1 cellular context compared by ENCODE assay signal in the genomic region with DNA sequence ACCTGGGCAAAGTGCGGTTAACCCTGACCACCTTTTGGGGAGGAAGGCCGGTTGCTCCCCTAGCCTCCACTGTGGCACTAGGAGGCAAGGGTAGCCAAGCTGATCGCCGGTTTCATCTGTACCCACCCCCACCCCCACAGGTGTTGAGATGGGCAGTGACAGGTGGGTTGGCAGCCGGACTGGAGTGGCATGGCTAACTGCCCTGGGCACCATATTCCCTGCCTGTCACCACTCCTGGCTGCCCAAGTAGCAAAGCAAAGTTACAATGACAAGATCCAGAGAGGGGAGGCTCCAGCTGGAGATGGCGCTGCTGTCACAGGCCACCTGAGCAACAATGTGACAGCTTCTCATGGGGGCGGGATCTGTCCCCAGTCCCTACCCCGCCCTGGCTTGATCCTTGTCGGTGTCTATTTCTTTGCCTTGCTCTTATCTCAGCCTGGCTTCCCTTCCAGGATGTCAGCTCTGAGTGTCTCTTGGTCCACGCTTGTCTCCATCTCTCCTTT.
TF ChIP-seq lines count a peak whose summit lies in the region.

No MANE protein-coding gene starts in this region.

TF ChIP-seq in GM23338, 12 proteins besides CTCF, POLR2A, EP300 and RAD21:
- TF ChIP-seq, protein P1, sequence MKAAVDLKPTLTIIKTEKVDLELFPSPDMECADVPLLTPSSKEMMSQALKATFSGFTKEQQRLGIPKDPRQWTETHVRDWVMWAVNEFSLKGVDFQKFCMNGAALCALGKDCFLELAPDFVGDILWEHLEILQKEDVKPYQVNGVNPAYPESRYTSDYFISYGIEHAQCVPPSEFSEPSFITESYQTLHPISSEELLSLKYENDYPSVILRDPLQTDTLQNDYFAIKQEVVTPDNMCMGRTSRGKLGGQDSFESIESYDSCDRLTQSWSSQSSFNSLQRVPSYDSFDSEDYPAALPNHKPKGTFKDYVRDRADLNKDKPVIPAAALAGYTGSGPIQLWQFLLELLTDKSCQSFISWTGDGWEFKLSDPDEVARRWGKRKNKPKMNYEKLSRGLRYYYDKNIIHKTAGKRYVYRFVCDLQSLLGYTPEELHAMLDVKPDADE (IDR thresholded peaks at IDR 0.05): no peak
- TF ChIP-seq STAT1 (IDR thresholded peaks at IDR 0.05; ENCODE audit: unreplicated experiment): no peak
- TF ChIP-seq POLR2AphosphoS5 (IDR thresholded peaks at IDR 0.05; ENCODE audit: low read depth): no peak
- TF ChIP-seq ZNF331 (CRISPR knock-in tag; IDR thresholded peaks at IDR 0.05; ENCODE audit: low read depth): no peak
- no peak for TF ChIP-seq EZH2phosphoT487 (IDR thresholded peaks at IDR 0.05; ENCODE audit: unreplicated experiment)
- TF ChIP-seq ZNF462 (CRISPR knock-in tag; IDR thresholded peaks at IDR 0.05): no peak
- TF ChIP-seq JUNB (IDR thresholded peaks at IDR 0.05; ENCODE audit: unreplicated experiment): no peak
- TF ChIP-seq NANOG (IDR thresholded peaks at IDR 0.05; ENCODE audit: borderline replicate concordance): no peak
- TF ChIP-seq, protein P2, sequence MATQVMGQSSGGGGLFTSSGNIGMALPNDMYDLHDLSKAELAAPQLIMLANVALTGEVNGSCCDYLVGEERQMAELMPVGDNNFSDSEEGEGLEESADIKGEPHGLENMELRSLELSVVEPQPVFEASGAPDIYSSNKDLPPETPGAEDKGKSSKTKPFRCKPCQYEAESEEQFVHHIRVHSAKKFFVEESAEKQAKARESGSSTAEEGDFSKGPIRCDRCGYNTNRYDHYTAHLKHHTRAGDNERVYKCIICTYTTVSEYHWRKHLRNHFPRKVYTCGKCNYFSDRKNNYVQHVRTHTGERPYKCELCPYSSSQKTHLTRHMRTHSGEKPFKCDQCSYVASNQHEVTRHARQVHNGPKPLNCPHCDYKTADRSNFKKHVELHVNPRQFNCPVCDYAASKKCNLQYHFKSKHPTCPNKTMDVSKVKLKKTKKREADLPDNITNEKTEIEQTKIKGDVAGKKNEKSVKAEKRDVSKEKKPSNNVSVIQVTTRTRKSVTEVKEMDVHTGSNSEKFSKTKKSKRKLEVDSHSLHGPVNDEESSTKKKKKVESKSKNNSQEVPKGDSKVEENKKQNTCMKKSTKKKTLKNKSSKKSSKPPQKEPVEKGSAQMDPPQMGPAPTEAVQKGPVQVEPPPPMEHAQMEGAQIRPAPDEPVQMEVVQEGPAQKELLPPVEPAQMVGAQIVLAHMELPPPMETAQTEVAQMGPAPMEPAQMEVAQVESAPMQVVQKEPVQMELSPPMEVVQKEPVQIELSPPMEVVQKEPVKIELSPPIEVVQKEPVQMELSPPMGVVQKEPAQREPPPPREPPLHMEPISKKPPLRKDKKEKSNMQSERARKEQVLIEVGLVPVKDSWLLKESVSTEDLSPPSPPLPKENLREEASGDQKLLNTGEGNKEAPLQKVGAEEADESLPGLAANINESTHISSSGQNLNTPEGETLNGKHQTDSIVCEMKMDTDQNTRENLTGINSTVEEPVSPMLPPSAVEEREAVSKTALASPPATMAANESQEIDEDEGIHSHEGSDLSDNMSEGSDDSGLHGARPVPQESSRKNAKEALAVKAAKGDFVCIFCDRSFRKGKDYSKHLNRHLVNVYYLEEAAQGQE (IDR thresholded peaks at IDR 0.05; ENCODE audit: unreplicated experiment): no peak
- TF ChIP-seq ZNF114 (CRISPR knock-in tag; IDR thresholded peaks at IDR 0.05): no peak
- TF ChIP-seq EZH2 (IDR thresholded peaks at IDR 0.05; ENCODE audit: low read depth, unreplicated experiment): no peak
- no peak for TF ChIP-seq CREB1 (CRISPR knock-in tag; IDR thresholded peaks at IDR 0.05; ENCODE audit: low read depth)
